ENCODE assay signal across 29 cellular contexts in the genomic region with DNA sequence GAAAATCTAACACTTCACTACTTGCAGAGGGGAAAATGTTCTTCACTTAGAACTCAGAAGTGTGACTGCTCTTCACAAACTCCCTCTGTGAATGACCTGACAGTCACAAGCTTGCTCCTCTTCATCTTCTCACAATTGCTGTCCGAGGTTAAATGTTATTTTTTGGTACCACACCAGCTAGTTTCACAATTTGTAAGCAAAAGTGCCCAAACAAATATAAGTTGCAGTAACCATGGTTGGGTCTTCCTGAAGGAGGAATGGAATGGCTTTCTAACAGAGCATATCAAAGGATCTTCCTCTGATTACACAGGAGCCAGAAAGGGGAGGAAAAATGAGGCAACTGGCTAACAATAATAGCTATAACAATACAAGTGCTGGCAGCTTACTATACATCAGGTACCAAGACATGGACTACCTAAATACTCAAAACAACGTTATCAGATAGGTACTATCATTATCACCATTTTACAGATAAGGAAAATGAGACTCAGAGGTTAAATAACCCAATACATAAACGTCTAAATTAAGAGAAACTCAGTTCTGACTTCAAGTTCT.
DNase-seq lines count a peak whose midpoint lies in the region; ATAC-seq, FAIRE-seq and TF ChIP-seq lines count a peak whose summit lies in the region.
"Had no signal": no experiment of that assay in that cellular context is flagged by ENCODE, and none has a peak within 500 bp of the region (broad histone marks: within the 10 kb centered on the region; RNA-seq: fewer than 3 reads in every experiment).

No MANE protein-coding gene starts in this region.

- intact Hi-C loops in sigmoid colon (cut with DNase I), result loop anchor here (5.0 kb wide), 1 partner anchor 70 kb away; no protein-coding TSS in a partner anchor

- H3K9me3 ChIP-seq in astrocyte (ENCODE audit: insufficient read depth, low read depth, low read length), result no peaks in the 10 kb centered on the region
- no peaks in the 10 kb centered on the region for H3K9me3 ChIP-seq in sigmoid colon
- H3K9me3 ChIP-seq: BLaER1, ovary had no signal

- H3F3A ChIP-seq in GM23338 (replicated peaks; ENCODE audit: low read depth), result no peaks in the 10 kb centered on the region

- H4K20me1 ChIP-seq in GM23338 (replicated peaks; ENCODE audit: insufficient read depth), result no peaks in the 10 kb centered on the region
- H4K20me1 ChIP-seq in astrocyte (ENCODE audit: insufficient read depth, low read length), result peaks cover 11% of the 10 kb centered on the region
- H4K20me1 ChIP-seq: BLaER1 had no signal

- no peaks in the 10 kb centered on the region for H3K9me2 ChIP-seq in GM23338 (ENCODE audit: insufficient read depth)

- H3K27me3 Mint-ChIP-seq in GM23338 (ENCODE audit: insufficient read depth, low read depth, poor library complexity) (peaks cover 7% of the 10 kb centered on the region), astrocyte (ENCODE audit: low read depth, unreplicated experiment) (no peaks in the 10 kb centered on the region)
- H3K27me3 Mint-ChIP-seq: activated CD4-positive, alpha-beta T cell treated with anti-CD3 and anti-CD28 coated beads for 36 hours; activated naive CD8-positive, alpha-beta T cell had no signal

- H3K4me1 Mint-ChIP-seq in GM23338 (peaks cover 16% of the 10 kb centered on the region), astrocyte (ENCODE audit: low read depth, unreplicated experiment) (peaks cover 28% of the 10 kb centered on the region)
- H3K4me1 Mint-ChIP-seq: activated CD4-positive, alpha-beta T cell treated with anti-CD3 and anti-CD28 coated beads for 36 hours; natural killer cell; stimulated activated memory B cell treated with anti-CD40 and anti-IgM and Interleukin-4, amounts not matched to agents 10 μg/mL and 1 μg/mL and 100 μg/mL, for 72 hours had no signal

- no peak for ATAC-seq in GM23338
- peak; percentile 69 for ATAC-seq in left lobe of liver
- ATAC-seq in GM19324 (IDR thresholded peaks at IDR 0.05; ENCODE audit: low FRiP score, unreplicated experiment), result no peak
- no peak for ATAC-seq in HG02870 (IDR thresholded peaks at IDR 0.05; ENCODE audit: unreplicated experiment)
- ATAC-seq: activated CD4-positive, alpha-beta T cell treated with anti-CD3 and anti-CD28 coated beads for 36 hours; K562; natural killer cell; stimulated activated memory B cell treated with anti-CD40 and anti-IgM and Interleukin-4, amounts not matched to agents 10 μg/mL and 1 μg/mL and 100 μg/mL, for 72 hours had no signal

- H3K4me1 ChIP-seq in GM23338 (ENCODE audit: insufficient read depth) (peaks cover 21% of the 10 kb centered on the region), astrocyte (ENCODE audit: insufficient read depth, low read length) (peaks cover 21% of the 10 kb centered on the region), sigmoid colon (peaks cover 0 to 55% (median 35%) of the 10 kb centered on the region in 4 donors)

- H3K9ac ChIP-seq in astrocyte (ENCODE audit: low read length), result no peak overlapping the region
- H3K9ac ChIP-seq: BLaER1 had no signal

- no peak for TF ChIP-seq EP300 in sigmoid colon (IDR thresholded peaks at IDR 0.05)

- H3K27ac Mint-ChIP-seq in GM23338, result no peak overlapping the region
- no peak overlapping the region for H3K27ac Mint-ChIP-seq in astrocyte (ENCODE audit: unreplicated experiment)
- H3K27ac Mint-ChIP-seq: activated CD4-positive, alpha-beta T cell treated with anti-CD3 and anti-CD28 coated beads for 36 hours; activated naive CD8-positive, alpha-beta T cell; dendritic cell treated with granulocyte-macrophage colony-stimulating factor and Interleukin-4, amounts not matched to agents 40 ng/mL and 50 ng/mL, for 4 days; endodermal cell; natural killer cell; stimulated activated memory B cell treated with anti-CD40 and anti-IgM and Interleukin-4, amounts not matched to agents 10 μg/mL and 1 μg/mL and 100 μg/mL, for 72 hours had no signal

- no peak for TF ChIP-seq CTCF in GM23338 (conservative IDR thresholded peaks at IDR 0.05; ENCODE audit: low read depth in 2 of 2)
- no peak for TF ChIP-seq CTCF in astrocyte (IDR thresholded peaks at IDR 0.05; ENCODE audit: insufficient read depth, low read depth, low read length)
- no peak for TF ChIP-seq CTCF in sigmoid colon (IDR thresholded peaks at IDR 0.05)

- H3K4me2 ChIP-seq in GM23338 (no peak overlapping the region), astrocyte (ENCODE audit: low read length) (no peak overlapping the region)
- H3K4me2 ChIP-seq: BLaER1 had no signal

- H3K27me3 ChIP-seq in GM23338 (ENCODE audit: insufficient read depth) (no peaks in the 10 kb centered on the region), astrocyte (ENCODE audit: insufficient read depth, low read length) (no peaks in the 10 kb centered on the region), sigmoid colon (no peaks in the 10 kb centered on the region)
- H3K27me3 ChIP-seq: BLaER1, ovary had no signal

- H3K4me3 Mint-ChIP-seq in GM23338 (no peak overlapping the region), astrocyte (ENCODE audit: unreplicated experiment) (no peak overlapping the region)
- H3K4me3 Mint-ChIP-seq: activated CD4-positive, alpha-beta T cell treated with anti-CD3 and anti-CD28 coated beads for 36 hours; activated naive CD8-positive, alpha-beta T cell; dendritic cell treated with granulocyte-macrophage colony-stimulating factor and Interleukin-4, amounts not matched to agents 40 ng/mL and 50 ng/mL, for 4 days; endodermal cell; natural killer cell; stimulated activated memory B cell treated with anti-CD40 and anti-IgM and Interleukin-4, amounts not matched to agents 10 μg/mL and 1 μg/mL and 100 μg/mL, for 72 hours had no signal

- TF ChIP-seq POLR2A in sigmoid colon (IDR thresholded peaks at IDR 0.05), result no peak

- DNase-seq in GM23338 (ENCODE audit: low spot score) (no peak), astrocyte (ENCODE audit: low read depth) (no peak), left lobe of liver (ENCODE audit: low spot score) (no peak), sigmoid colon (no peak), hippocampal formation (lab: John Stamatoyannopoulos, UW) (no peak), SW 1271 (lab: John Stamatoyannopoulos, UW) (no peak)
- DNase-seq: activated CD4-positive, alpha-beta T cell treated with anti-CD3 and anti-CD28 coated beads for 36 hours; activated T-cell treated with anti-CD3 and anti-CD28 coated beads for 4 hours; central memory CD4-positive, alpha-beta T cell; DMS79; endodermal cell; GDM1; GOT3; natural killer cell; NCI-H1417; NCI-H2029 treated with DMSO at 0.1 percent for 48 hours; NCI-H2227 treated with DMSO at 0.1 percent for 48 hours; NCI-H69; ovary; stimulated activated CD4-positive, alpha-beta T cell treated with anti-CD3 and anti-CD28 coated beads, Interleukin-4, amount 100 ng/mL, for 4 hours; T-helper 2 cell had no signal

- H3K79me2 ChIP-seq in GM23338 (replicated peaks; ENCODE audit: insufficient read depth) (peaks cover 43% of the 10 kb centered on the region), astrocyte (ENCODE audit: insufficient read depth, low read length) (peaks cover 92% of the 10 kb centered on the region)

- H3K27ac ChIP-seq in GM23338 (ENCODE audit: low read depth) (0 out of 2 replicates have a peak overlapping the region, but pooled peaks have one; percentile 2), astrocyte (ENCODE audit: low read depth, low read length) (no peak overlapping the region), sigmoid colon (peak overlapping the region; percentile 30 to 67 (median 58))
- H3K27ac ChIP-seq: BLaER1, ovary had no signal

- peak; percentile 66 for FAIRE-seq in astrocyte (lab: Jason Lieb, UNC)
- FAIRE-seq: islet of Langerhans, K562 had no signal

- WGBS in sigmoid colon, 2 donors, result 34 to 62% methylated on average over 3 of the region's 3 CpGs

- no peak overlapping the region for H2AFZ ChIP-seq in GM23338
- no peak overlapping the region for H2AFZ ChIP-seq in astrocyte (ENCODE audit: low read depth, low read length)

- no peak overlapping the region for H3K4me3 ChIP-seq in GM23338
- no peak overlapping the region for H3K4me3 ChIP-seq in astrocyte (ENCODE audit: insufficient read depth, low read depth, low read length)
- H3K4me3 ChIP-seq in sigmoid colon, result no peak overlapping the region
- H3K4me3 ChIP-seq: BLaER1, K562, ovary had no signal

- H3K9me3 Mint-ChIP-seq in GM23338 (no peaks in the 10 kb centered on the region), astrocyte (ENCODE audit: unreplicated experiment) (no peaks in the 10 kb centered on the region)
- H3K9me3 Mint-ChIP-seq: dendritic cell treated with granulocyte-macrophage colony-stimulating factor and Interleukin-4, amounts not matched to agents 40 ng/mL and 50 ng/mL, for 4 days; endodermal cell; natural killer cell; stimulated activated memory B cell treated with anti-CD40 and anti-IgM and Interleukin-4, amounts not matched to agents 10 μg/mL and 1 μg/mL and 100 μg/mL, for 72 hours had no signal

- peaks cover 14% of the 10 kb centered on the region for H3K36me3 Mint-ChIP-seq in GM23338 (ENCODE audit: low read depth)
- H3K36me3 Mint-ChIP-seq in astrocyte (ENCODE audit: low read depth, unreplicated experiment), result peaks cover 8% of the 10 kb centered on the region
- H3K36me3 Mint-ChIP-seq: activated naive CD8-positive, alpha-beta T cell; natural killer cell; stimulated activated memory B cell treated with anti-CD40 and anti-IgM and Interleukin-4, amounts not matched to agents 10 μg/mL and 1 μg/mL and 100 μg/mL, for 72 hours had no signal

- H3K36me3 ChIP-seq in GM23338 (ENCODE audit: insufficient read depth) (no peaks in the 10 kb centered on the region), astrocyte (ENCODE audit: insufficient read depth, low read length) (peaks cover 18% of the 10 kb centered on the region), sigmoid colon (peaks cover 2 to 26% (median 5%) of the 10 kb centered on the region in 4 donors)
- H3K36me3 ChIP-seq: BLaER1, ovary had no signal
